20 cellular contexts compared by ENCODE assay signal in genomic region chr4:2855584-2855983, GRCh38. TPM values are rescaled to one million over a fixed set of nuclear protein-coding genes. Genes with fewer than 3 reads are reported as not detected.
DNase-seq lines count a peak whose midpoint lies in the region; ATAC-seq and TF ChIP-seq lines count a peak whose summit lies in the region.
"Had no signal": no experiment of that assay in that cellular context is flagged by ENCODE, and none has a peak within 500 bp of the region (broad histone marks: within the 10 kb centered on the region; RNA-seq: fewer than 3 reads in every experiment).

No MANE protein-coding gene starts in this region.

- H3K4me3 Mint-ChIP-seq in activated naive CD4-positive, alpha-beta T cell treated with anti-CD3 and anti-CD28 coated beads, Interleukin-2, amount 50 U/mL, for 24 hours: no peak overlapping the region
- H3K4me3 Mint-ChIP-seq in activated naive CD4-positive, alpha-beta T cell treated with anti-CD3 and anti-CD28 coated beads for 36 hours: no peak overlapping the region
- no peak overlapping the region for H3K4me3 Mint-ChIP-seq in WTC11
- H3K4me3 Mint-ChIP-seq in naive thymus-derived CD8-positive, alpha-beta T cell: peak overlapping the region in 1 of 10 donors; percentile 19
- H3K4me3 Mint-ChIP-seq in stimulated activated effector memory CD8-positive, alpha-beta T cell treated with anti-CD3 and anti-CD28 coated beads, Interleukin-12 subunit alpha, Interleukin-12 subunit beta, amount 100 ng/mL, for 72 hours: no peak overlapping the region
- no peak overlapping the region for H3K4me3 Mint-ChIP-seq in activated T-helper 1 cell treated with anti-CD3 and anti-CD28 coated beads, Interleukin-12 subunit alpha, Interleukin-12 subunit beta, Interleukin-2, Interleukin-4 antibody, amounts not matched to agents 30 ng/mL and 10 ng/mL and 1 ng/mL, durations not matched to agents 14 hours and 24 hours and 36 hours
- H3K4me3 Mint-ChIP-seq: H9 had no signal

- H3K27me3 Mint-ChIP-seq in activated naive CD4-positive, alpha-beta T cell treated with anti-CD3 and anti-CD28 coated beads, Interleukin-2, amount 50 U/mL, for 24 hours: no peaks in the 10 kb centered on the region
- no peaks in the 10 kb centered on the region for H3K27me3 Mint-ChIP-seq in activated naive CD4-positive, alpha-beta T cell treated with anti-CD3 and anti-CD28 coated beads for 36 hours (ENCODE audit: low read depth)
- no peaks in the 10 kb centered on the region for H3K27me3 Mint-ChIP-seq in WTC11 (ENCODE audit: low read depth)
- H3K27me3 Mint-ChIP-seq in naive thymus-derived CD8-positive, alpha-beta T cell: no peaks in the 10 kb centered on the region
- no peaks in the 10 kb centered on the region for H3K27me3 Mint-ChIP-seq in activated T-helper 1 cell treated with anti-CD3 and anti-CD28 coated beads, Interleukin-12 subunit alpha, Interleukin-12 subunit beta, Interleukin-2, Interleukin-4 antibody, amounts not matched to agents 30 ng/mL and 10 ng/mL and 1 ng/mL, durations not matched to agents 14 hours and 24 hours and 36 hours (ENCODE audit: insufficient read depth)

- no peak for TF ChIP-seq CTCF in WTC11 (IDR thresholded peaks at IDR 0.05)

- POLR2A ChIA-PET in WTC11 (lab: Charles Lee): interaction anchor here (0.7 kb wide), 1 partner anchor 618 kb away, joined by 4 read pairs; no protein-coding TSS in a partner anchor
- POLR2A ChIA-PET in naive thymus-derived CD8-positive, alpha-beta T cell (lab: Charles Lee): interaction anchor here (0.7 kb wide), 1 partner anchor 187 kb away, joined by 3 read pairs; no protein-coding TSS in a partner anchor

- no peaks in the 10 kb centered on the region for H3K9me3 Mint-ChIP-seq in activated naive CD4-positive, alpha-beta T cell treated with anti-CD3 and anti-CD28 coated beads, Interleukin-2, amount 50 U/mL, for 24 hours
- H3K9me3 Mint-ChIP-seq in activated naive CD4-positive, alpha-beta T cell treated with anti-CD3 and anti-CD28 coated beads for 36 hours: peaks cover 2% of the 10 kb centered on the region
- no peaks in the 10 kb centered on the region for H3K9me3 Mint-ChIP-seq in WTC11
- no peaks in the 10 kb centered on the region for H3K9me3 Mint-ChIP-seq in naive thymus-derived CD8-positive, alpha-beta T cell
- H3K9me3 Mint-ChIP-seq in stimulated activated effector memory CD8-positive, alpha-beta T cell treated with anti-CD3 and anti-CD28 coated beads, Interleukin-12 subunit alpha, Interleukin-12 subunit beta, amount 100 ng/mL, for 72 hours: no peaks in the 10 kb centered on the region
- no peaks in the 10 kb centered on the region for H3K9me3 Mint-ChIP-seq in activated T-helper 1 cell treated with anti-CD3 and anti-CD28 coated beads, Interleukin-12 subunit alpha, Interleukin-12 subunit beta, Interleukin-2, Interleukin-4 antibody, amounts not matched to agents 30 ng/mL and 10 ng/mL and 1 ng/mL, durations not matched to agents 14 hours and 24 hours and 36 hours
- H3K9me3 Mint-ChIP-seq: H9 had no signal

- peaks cover 1% of the 10 kb centered on the region for H3K36me3 Mint-ChIP-seq in activated naive CD4-positive, alpha-beta T cell treated with anti-CD3 and anti-CD28 coated beads, Interleukin-2, amount 50 U/mL, for 24 hours
- H3K36me3 Mint-ChIP-seq in activated naive CD4-positive, alpha-beta T cell treated with anti-CD3 and anti-CD28 coated beads for 36 hours (ENCODE audit: low read depth): peaks cover 14% of the 10 kb centered on the region
- peaks cover 15% of the 10 kb centered on the region; the same call in 1 of the 2 replicates for H3K36me3 Mint-ChIP-seq in WTC11
- H3K36me3 Mint-ChIP-seq in naive thymus-derived CD8-positive, alpha-beta T cell: peaks cover 0 to 35% (median 0%) of the 10 kb centered on the region in 3 donors
- H3K36me3 Mint-ChIP-seq in stimulated activated effector memory CD8-positive, alpha-beta T cell treated with anti-CD3 and anti-CD28 coated beads, Interleukin-12 subunit alpha, Interleukin-12 subunit beta, amount 100 ng/mL, for 72 hours: peaks cover 48% of the 10 kb centered on the region
- peaks cover 25% of the 10 kb centered on the region for H3K36me3 Mint-ChIP-seq in activated T-helper 1 cell treated with anti-CD3 and anti-CD28 coated beads, Interleukin-12 subunit alpha, Interleukin-12 subunit beta, Interleukin-2, Interleukin-4 antibody, amounts not matched to agents 30 ng/mL and 10 ng/mL and 1 ng/mL, durations not matched to agents 14 hours and 24 hours and 36 hours (ENCODE audit: low read depth)

- ATAC-seq in WTC11: no peak
- no peak for ATAC-seq in naive thymus-derived CD8-positive, alpha-beta T cell
- no peak for ATAC-seq in stimulated activated effector memory CD8-positive, alpha-beta T cell treated with anti-CD3 and anti-CD28 coated beads, Interleukin-12 subunit alpha, Interleukin-12 subunit beta, amount 100 ng/mL, for 72 hours
- ATAC-seq: GM12878 had no signal

- no peak for DNase-seq in activated naive CD4-positive, alpha-beta T cell treated with anti-CD3 and anti-CD28 coated beads for 36 hours
- no peak for DNase-seq in WTC11 (ENCODE audit: low spot score)
- DNase-seq in naive thymus-derived CD8-positive, alpha-beta T cell: no peak
- DNase-seq in stimulated activated effector memory CD8-positive, alpha-beta T cell treated with anti-CD3 and anti-CD28 coated beads, Interleukin-12 subunit alpha, Interleukin-12 subunit beta, amount 100 ng/mL, for 72 hours (ENCODE audit: low spot score in 2 of 2): no peak
- DNase-seq in medulla oblongata (ENCODE audit: extremely low spot score): no peak
- no peak for DNase-seq in NCI-H2029 (lab: John Stamatoyannopoulos, UW)
- DNase-seq in activated T-helper 1 cell treated with anti-CD3 and anti-CD28 coated beads, Interleukin-12 subunit alpha, Interleukin-12 subunit beta, Interleukin-2, Interleukin-4 antibody, amounts not matched to agents 30 ng/mL and 10 ng/mL and 1 ng/mL, durations not matched to agents 14 hours and 24 hours and 36 hours (ENCODE audit: low spot score): no peak
- DNase-seq: 8988T, C1 segment of cervical spinal cord, DMS53, H9, IMR-90, Kasumi-1, NCI-H1105 treated with DMSO at 0.1 percent for 48 hours, NCI-H187 treated with DMSO at 0.1 percent for 48 hours, NCI-H2171, NCI-H774, Peyer's patch had no signal

- CTCF ChIA-PET in activated naive CD4-positive, alpha-beta T cell treated with anti-CD3 and anti-CD28 coated beads for 36 hours (lab: Charles Lee): no interaction called here
- CTCF ChIA-PET in WTC11 (lab: Charles Lee): interaction anchor here (0.6 kb wide), 1 partner anchor 55 kb away, joined by 3 read pairs; no protein-coding TSS in a partner anchor

- intact Hi-C loops in activated naive CD4-positive, alpha-beta T cell treated with anti-CD3 and anti-CD28 coated beads for 36 hours (cut with micrococcal nuclease): no loop called here
- intact Hi-C loops in activated T-helper 1 cell treated with anti-CD3 and anti-CD28 coated beads, Interleukin-12 subunit alpha, Interleukin-12 subunit beta, Interleukin-2, Interleukin-4 antibody, amounts not matched to agents 30 ng/mL and 10 ng/mL and 1 ng/mL, durations not matched to agents 14 hours and 24 hours and 36 hours (cut with micrococcal nuclease): no loop called here

- peak overlapping the region; percentile 80 for H3K27ac Mint-ChIP-seq in activated naive CD4-positive, alpha-beta T cell treated with anti-CD3 and anti-CD28 coated beads, Interleukin-2, amount 50 U/mL, for 24 hours
- no peak overlapping the region for H3K27ac Mint-ChIP-seq in activated naive CD4-positive, alpha-beta T cell treated with anti-CD3 and anti-CD28 coated beads for 36 hours
- peak overlapping the region; percentile 33; the same call in 1 of the 2 replicates for H3K27ac Mint-ChIP-seq in WTC11
- peak overlapping the region in 9 of 10 donors; percentile 43 to 93 (median 81) for H3K27ac Mint-ChIP-seq in naive thymus-derived CD8-positive, alpha-beta T cell
- peak overlapping the region; percentile 72 for H3K27ac Mint-ChIP-seq in stimulated activated effector memory CD8-positive, alpha-beta T cell treated with anti-CD3 and anti-CD28 coated beads, Interleukin-12 subunit alpha, Interleukin-12 subunit beta, amount 100 ng/mL, for 72 hours
- no peak overlapping the region for H3K27ac Mint-ChIP-seq in activated T-helper 1 cell treated with anti-CD3 and anti-CD28 coated beads, Interleukin-12 subunit alpha, Interleukin-12 subunit beta, Interleukin-2, Interleukin-4 antibody, amounts not matched to agents 30 ng/mL and 10 ng/mL and 1 ng/mL, durations not matched to agents 14 hours and 24 hours and 36 hours
- H3K27ac Mint-ChIP-seq: H9 had no signal

- H3K4me1 Mint-ChIP-seq in activated naive CD4-positive, alpha-beta T cell treated with anti-CD3 and anti-CD28 coated beads, Interleukin-2, amount 50 U/mL, for 24 hours: peaks cover 85% of the 10 kb centered on the region
- peaks cover 77% of the 10 kb centered on the region for H3K4me1 Mint-ChIP-seq in activated naive CD4-positive, alpha-beta T cell treated with anti-CD3 and anti-CD28 coated beads for 36 hours (ENCODE audit: low read depth)
- peaks cover 22% of the 10 kb centered on the region for H3K4me1 Mint-ChIP-seq in WTC11
- H3K4me1 Mint-ChIP-seq in naive thymus-derived CD8-positive, alpha-beta T cell: peaks cover 31 to 91% (median 82%) of the 10 kb centered on the region in 4 donors
- peaks cover 66% of the 10 kb centered on the region for H3K4me1 Mint-ChIP-seq in stimulated activated effector memory CD8-positive, alpha-beta T cell treated with anti-CD3 and anti-CD28 coated beads, Interleukin-12 subunit alpha, Interleukin-12 subunit beta, amount 100 ng/mL, for 72 hours
- peaks cover 54% of the 10 kb centered on the region for H3K4me1 Mint-ChIP-seq in activated T-helper 1 cell treated with anti-CD3 and anti-CD28 coated beads, Interleukin-12 subunit alpha, Interleukin-12 subunit beta, Interleukin-2, Interleukin-4 antibody, amounts not matched to agents 30 ng/mL and 10 ng/mL and 1 ng/mL, durations not matched to agents 14 hours and 24 hours and 36 hours (ENCODE audit: low read depth)

TF ChIP-seq in WTC11, 78 proteins besides CTCF, POLR2A, EP300 and RAD21 (continues in another document):
- TF ChIP-seq ZNF423 (CRISPR knock-in tag; IDR thresholded peaks at IDR 0.05) (no peak), NR2C2 (CRISPR knock-in tag; IDR thresholded peaks at IDR 0.05) (no peak), TEAD1 (CRISPR knock-in tag; IDR thresholded peaks at IDR 0.05) (no peak), GABPB1 (CRISPR knock-in tag; IDR thresholded peaks at IDR 0.05) (no peak), PRRX2 (CRISPR knock-in tag; IDR thresholded peaks at IDR 0.05) (no peak)

RNA-seq across cellular contexts. Expression of gene ADD1, which starts 11.9 kb away (rescaled TPM):
- total RNA-seq in activated naive CD4-positive, alpha-beta T cell treated with anti-CD3 and anti-CD28 coated beads for 36 hours: 100 to 1,000 TPM; 165 TPM
- 164 to 178 TPM (median 167 TPM) in 3 replicates for total RNA-seq in WTC11 (2021)
- 100 to 1,000 TPM; 302 to 309 TPM for total RNA-seq in naive thymus-derived CD8-positive, alpha-beta T cell
- 100 to 1,000 TPM; 129 to 151 (median 150) TPM for polyA plus RNA-seq in naive thymus-derived CD8-positive, alpha-beta T cell
- total RNA-seq in activated T-helper 1 cell treated with anti-CD3 and anti-CD28 coated beads, Interleukin-12 subunit alpha, Interleukin-12 subunit beta, Interleukin-2, Interleukin-4 antibody, amounts not matched to agents 30 ng/mL and 10 ng/mL and 1 ng/mL, durations not matched to agents 14 hours and 24 hours and 36 hours: 200 and 203 TPM in 2 replicates

Comparison
In these comparisons a context has a peak if more than half of its experiments do, and no peak if none do; other contexts are left out.
1. H3K27ac Mint-ChIP-seq: peak in activated naive CD4-positive, alpha-beta T cell treated with anti-CD3 and anti-CD28 coated beads, Interleukin-2, amount 50 U/mL, for 24 hours (single experiment), WTC11 (single experiment), naive thymus-derived CD8-positive, alpha-beta T cell (9 of 10) and stimulated activated effector memory CD8-positive, alpha-beta T cell treated with anti-CD3 and anti-CD28 coated beads, Interleukin-12 subunit alpha, Interleukin-12 subunit beta, amount 100 ng/mL, for 72 hours (single experiment); none in activated naive CD4-positive, alpha-beta T cell treated with anti-CD3 and anti-CD28 coated beads for 36 hours (single experiment) and activated T-helper 1 cell treated with anti-CD3 and anti-CD28 coated beads, Interleukin-12 subunit alpha, Interleukin-12 subunit beta, Interleukin-2, Interleukin-4 antibody, amounts not matched to agents 30 ng/mL and 10 ng/mL and 1 ng/mL, durations not matched to agents 14 hours and 24 hours and 36 hours (single experiment).